In genomic region chr3:72820405-72820804, GRCh38 we compare ENCODE assay signal across 2 cellular contexts.
TF ChIP-seq lines count a peak whose summit lies in the region.

No MANE protein-coding gene starts in this region.

TF ChIP-seq in liver, 16 proteins besides CTCF, POLR2A, EP300 and RAD21:
- TF ChIP-seq, protein P1, sequence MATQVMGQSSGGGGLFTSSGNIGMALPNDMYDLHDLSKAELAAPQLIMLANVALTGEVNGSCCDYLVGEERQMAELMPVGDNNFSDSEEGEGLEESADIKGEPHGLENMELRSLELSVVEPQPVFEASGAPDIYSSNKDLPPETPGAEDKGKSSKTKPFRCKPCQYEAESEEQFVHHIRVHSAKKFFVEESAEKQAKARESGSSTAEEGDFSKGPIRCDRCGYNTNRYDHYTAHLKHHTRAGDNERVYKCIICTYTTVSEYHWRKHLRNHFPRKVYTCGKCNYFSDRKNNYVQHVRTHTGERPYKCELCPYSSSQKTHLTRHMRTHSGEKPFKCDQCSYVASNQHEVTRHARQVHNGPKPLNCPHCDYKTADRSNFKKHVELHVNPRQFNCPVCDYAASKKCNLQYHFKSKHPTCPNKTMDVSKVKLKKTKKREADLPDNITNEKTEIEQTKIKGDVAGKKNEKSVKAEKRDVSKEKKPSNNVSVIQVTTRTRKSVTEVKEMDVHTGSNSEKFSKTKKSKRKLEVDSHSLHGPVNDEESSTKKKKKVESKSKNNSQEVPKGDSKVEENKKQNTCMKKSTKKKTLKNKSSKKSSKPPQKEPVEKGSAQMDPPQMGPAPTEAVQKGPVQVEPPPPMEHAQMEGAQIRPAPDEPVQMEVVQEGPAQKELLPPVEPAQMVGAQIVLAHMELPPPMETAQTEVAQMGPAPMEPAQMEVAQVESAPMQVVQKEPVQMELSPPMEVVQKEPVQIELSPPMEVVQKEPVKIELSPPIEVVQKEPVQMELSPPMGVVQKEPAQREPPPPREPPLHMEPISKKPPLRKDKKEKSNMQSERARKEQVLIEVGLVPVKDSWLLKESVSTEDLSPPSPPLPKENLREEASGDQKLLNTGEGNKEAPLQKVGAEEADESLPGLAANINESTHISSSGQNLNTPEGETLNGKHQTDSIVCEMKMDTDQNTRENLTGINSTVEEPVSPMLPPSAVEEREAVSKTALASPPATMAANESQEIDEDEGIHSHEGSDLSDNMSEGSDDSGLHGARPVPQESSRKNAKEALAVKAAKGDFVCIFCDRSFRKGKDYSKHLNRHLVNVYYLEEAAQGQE (IDR thresholded peaks at IDR 0.05), result peak; percentile 6
- no peak for TF ChIP-seq RXRA (IDR thresholded peaks at IDR 0.05)

TF ChIP-seq in HepG2, 621 proteins besides CTCF, POLR2A, EP300 and RAD21 (continued from another document):
- TF ChIP-seq SAP130 (CRISPR knock-in tag; IDR thresholded peaks at IDR 0.05; ENCODE audit: low read depth) (no peak), ZFP37 (CRISPR knock-in tag; IDR thresholded peaks at IDR 0.05; ENCODE audit: borderline replicate concordance) (no peak), ZNF101 (CRISPR knock-in tag; IDR thresholded peaks at IDR 0.05; ENCODE audit: borderline replicate concordance, low read depth) (no peak)
